22 cellular contexts compared by ENCODE assay signal in genomic region chr19:1293782-1294621, GRCh38. TPM values are rescaled to one million over a fixed set of nuclear protein-coding genes. Genes with fewer than 3 reads are reported as not detected.
DNase-seq lines count a peak whose midpoint lies in the region; ATAC-seq, FAIRE-seq and TF ChIP-seq lines count a peak whose summit lies in the region.
"Had no signal": no experiment of that assay in that cellular context is flagged by ENCODE, and none has a peak within 500 bp of the region (broad histone marks: within the 10 kb centered on the region; RNA-seq: fewer than 3 reads in every experiment).

No MANE protein-coding gene starts in this region.

- CTCF ChIA-PET in WTC11 (lab: Charles Lee): no interaction called here

- H3K4me3 ChIP-seq in BLaER1 treated with 17β-estradiol and CSF1 and Interleukin-3, amounts not matched to agents 10 nM and 100 nM: peak overlapping the region in 2 of 10 experiments; percentile 1 to 29; a peak in 1 of 20 replicates
- no peak overlapping the region for H3K4me3 ChIP-seq in kidney (ENCODE audit: low read length in 2 of 2)
- H3K4me3 ChIP-seq: A549, GM12878 had no signal

- TF ChIP-seq CTCF in WTC11 (IDR thresholded peaks at IDR 0.05) (no peak), kidney (IDR thresholded peaks at IDR 0.05; ENCODE audit: borderline replicate concordance, extremely low read depth, insufficient read depth) (no peak)

- peaks cover 3% of the 10 kb centered on the region; the same call in 1 of the 2 replicates for H3K4me1 Mint-ChIP-seq in WTC11
- peaks cover 5 to 21% of the 10 kb centered on the region in 2 donors for H3K4me1 Mint-ChIP-seq in stimulated activated naive B cell treated with anti-CD40 and anti-IgM and Interleukin-4, amounts not matched to agents 10 μg/mL and 1 μg/mL and 100 μg/mL, for 72 hours
- no peaks in the 10 kb centered on the region for H3K4me1 Mint-ChIP-seq in activated T-cell treated with anti-CD3 and anti-CD28 coated beads, Interleukin-2, amount 50 U/mL, for 4 hours (ENCODE audit: low read depth)

- peak overlapping the region; percentile 59; the same call in 1 of the 2 replicates for H3K4me3 Mint-ChIP-seq in WTC11
- H3K4me3 Mint-ChIP-seq in stimulated activated naive B cell treated with anti-CD40 and anti-IgM and Interleukin-4, amounts not matched to agents 10 μg/mL and 1 μg/mL and 100 μg/mL, for 72 hours: no peak overlapping the region
- H3K4me3 Mint-ChIP-seq in activated T-cell treated with anti-CD3 and anti-CD28 coated beads, Interleukin-2, amount 50 U/mL, for 4 hours: no peak overlapping the region
- H3K4me3 Mint-ChIP-seq: CD4-positive, CD25-positive, alpha-beta regulatory T cell had no signal

- no peaks in the 10 kb centered on the region for H3K36me3 Mint-ChIP-seq in WTC11
- no peaks in the 10 kb centered on the region for H3K36me3 Mint-ChIP-seq in stimulated activated naive B cell treated with anti-CD40 and anti-IgM and Interleukin-4, amounts not matched to agents 10 μg/mL and 1 μg/mL and 100 μg/mL, for 72 hours
- no peaks in the 10 kb centered on the region for H3K36me3 Mint-ChIP-seq in activated T-cell treated with anti-CD3 and anti-CD28 coated beads, Interleukin-2, amount 50 U/mL, for 4 hours (ENCODE audit: insufficient read depth)
- H3K36me3 Mint-ChIP-seq: CD4-positive, CD25-positive, alpha-beta regulatory T cell; CD8-positive, alpha-beta memory T cell had no signal

- POLR2A ChIA-PET in WTC11 (lab: Charles Lee): interaction anchor here (0.7 kb wide), 1 partner anchor 293 kb away, joined by 4 read pairs; no protein-coding TSS in a partner anchor

- intact Hi-C loops in kidney (cut with DNase I): no loop called here

- peaks cover 34 to 79% (median 67%) of the 10 kb centered on the region in 11 experiments; a peak in 20 of 22 replicates for H3K27me3 ChIP-seq in BLaER1 treated with 17β-estradiol and CSF1 and Interleukin-3, amounts not matched to agents 10 nM and 100 nM

- DNase-seq in WTC11 (ENCODE audit: low spot score) (no peak), kidney (peak; percentile 70), HUDEP-2 (lab: John Stamatoyannopoulos, UW; ENCODE audit: unreplicated experiment in 76 of 76) (no peak)
- no peak for DNase-seq in stimulated activated naive B cell treated with anti-CD40 and anti-IgM and Interleukin-4, amounts not matched to agents 10 μg/mL and 1 μg/mL and 100 μg/mL, for 72 hours
- no peak for DNase-seq in activated T-cell treated with anti-CD3 and anti-CD28 coated beads, Interleukin-2, amount 50 U/mL, for 4 hours
- DNase-seq: AML-193; C1 segment of cervical spinal cord; CD4-positive, CD25-positive, alpha-beta regulatory T cell; CD8-positive, alpha-beta memory T cell; COR-L47; DMS 273 treated with DMSO at 0.1 percent for 48 hours; DMS53; DND-41; EL; H9; KBM-7 had no signal

- H3K9me3 ChIP-seq in BLaER1 treated with 17β-estradiol and CSF1 and Interleukin-3, amounts not matched to agents 10 nM and 100 nM (replicated peaks in 1 of 11): no peaks in the 10 kb centered on the region
- H3K9me3 ChIP-seq in kidney (ENCODE audit: control insufficient read depth in 1 of 2, low read length in 2 of 2): no peaks in the 10 kb centered on the region
- H3K9me3 ChIP-seq: A549 had no signal

- no peaks in the 10 kb centered on the region for H3K9me3 Mint-ChIP-seq in WTC11
- peaks cover 0 to 4% of the 10 kb centered on the region in 2 donors for H3K9me3 Mint-ChIP-seq in stimulated activated naive B cell treated with anti-CD40 and anti-IgM and Interleukin-4, amounts not matched to agents 10 μg/mL and 1 μg/mL and 100 μg/mL, for 72 hours
- no peaks in the 10 kb centered on the region for H3K9me3 Mint-ChIP-seq in activated T-cell treated with anti-CD3 and anti-CD28 coated beads, Interleukin-2, amount 50 U/mL, for 4 hours
- H3K9me3 Mint-ChIP-seq: CD8-positive, alpha-beta memory T cell; H9; IgD-negative memory B cell had no signal

- peaks cover 0 to 65% (median 37%) of the 10 kb centered on the region in 11 experiments; a peak in 16 of 22 replicates for H4K20me1 ChIP-seq in BLaER1 treated with 17β-estradiol and CSF1 and Interleukin-3, amounts not matched to agents 10 nM and 100 nM

- ATAC-seq in WTC11: no peak
- no peak for ATAC-seq in stimulated activated naive B cell treated with anti-CD40 and anti-IgM and Interleukin-4, amounts not matched to agents 10 μg/mL and 1 μg/mL and 100 μg/mL, for 72 hours (replicated peaks)
- ATAC-seq in activated T-cell treated with anti-CD3 and anti-CD28 coated beads, Interleukin-2, amount 50 U/mL, for 4 hours: no peak
- ATAC-seq: A549, GM12878 had no signal

- H3K27me3 Mint-ChIP-seq in WTC11 (ENCODE audit: low read depth): peaks cover 8% of the 10 kb centered on the region
- H3K27me3 Mint-ChIP-seq in stimulated activated naive B cell treated with anti-CD40 and anti-IgM and Interleukin-4, amounts not matched to agents 10 μg/mL and 1 μg/mL and 100 μg/mL, for 72 hours: peaks cover 28 to 56% of the 10 kb centered on the region in 2 donors
- peaks cover 41% of the 10 kb centered on the region for H3K27me3 Mint-ChIP-seq in activated T-cell treated with anti-CD3 and anti-CD28 coated beads, Interleukin-2, amount 50 U/mL, for 4 hours (ENCODE audit: low read depth)

- no peak overlapping the region for H3K27ac ChIP-seq in BLaER1 treated with 17β-estradiol and CSF1 and Interleukin-3, amounts not matched to agents 10 nM and 100 nM
- H3K27ac ChIP-seq in kidney (ENCODE audit: low read depth in 2 of 2, low read length in 2 of 2): no peak overlapping the region
- H3K27ac ChIP-seq: A549, HL-60 had no signal

- FAIRE-seq in kidney (lab: Jason Lieb, UNC): no peak
- FAIRE-seq: A549, GM12878, H1 had no signal

- H3K4me1 ChIP-seq in BLaER1 treated with 17β-estradiol and CSF1 and Interleukin-3, amounts not matched to agents 10 nM and 100 nM: peaks cover 5 to 67% (median 57%) of the 10 kb centered on the region in 10 experiments; a peak in 18 of 20 replicates
- peaks cover 0 to 3% of the 10 kb centered on the region in 2 donors for H3K4me1 ChIP-seq in kidney (ENCODE audit: control insufficient read depth in 1 of 2, insufficient read depth in 1 of 2, low read depth in 1 of 2, low read length in 2 of 2)

- peak overlapping the region in 4 of 11 experiments; percentile 1 to 60 (median 50); a peak in 5 of 22 replicates for H3K9ac ChIP-seq in BLaER1 treated with 17β-estradiol and CSF1 and Interleukin-3, amounts not matched to agents 10 nM and 100 nM
- H3K9ac ChIP-seq in kidney (ENCODE audit: low read length in 2 of 2): no peak overlapping the region

- no peak overlapping the region for H3K27ac Mint-ChIP-seq in WTC11
- H3K27ac Mint-ChIP-seq in stimulated activated naive B cell treated with anti-CD40 and anti-IgM and Interleukin-4, amounts not matched to agents 10 μg/mL and 1 μg/mL and 100 μg/mL, for 72 hours: no peak overlapping the region
- H3K27ac Mint-ChIP-seq: CD4-positive, CD25-positive, alpha-beta regulatory T cell; CD8-positive, alpha-beta memory T cell; H9; IgD-negative memory B cell had no signal

- H3K4me2 ChIP-seq in BLaER1 treated with 17β-estradiol and CSF1 and Interleukin-3, amounts not matched to agents 10 nM and 100 nM: peak overlapping the region; percentile 2 to 89 (median 73); a peak in 20 of 22 replicates

- H3K36me3 ChIP-seq in BLaER1 treated with 17β-estradiol and CSF1 and Interleukin-3, amounts not matched to agents 10 nM and 100 nM: no peaks in the 10 kb centered on the region
- no peaks in the 10 kb centered on the region for H3K36me3 ChIP-seq in kidney (ENCODE audit: control insufficient read depth in 1 of 2, insufficient read depth in 2 of 2, low read length in 2 of 2)

RNA-seq across cellular contexts. Expression of gene EFNA2, which starts 8.3 kb away (rescaled TPM):
- 11.4 to 14.2 TPM (median 12.6 TPM) in 3 replicates for total RNA-seq in WTC11 (2021)
- not detected for total RNA-seq in kidney
- not detected for polyA plus RNA-seq in kidney (ENCODE audit: insufficient read depth, low read depth, low replicate concordance)
- not detected for total RNA-seq in activated T-cell treated with anti-CD3 and anti-CD28 coated beads, Interleukin-2, amount 50 U/mL, for 4 hours
- total RNA-seq: CD4-positive, CD25-positive, alpha-beta regulatory T cell; CD8-positive, alpha-beta memory T cell; GM12878 had no signal
- polyA plus RNA-seq: CD4-positive, CD25-positive, alpha-beta regulatory T cell; CD8-positive, alpha-beta memory T cell; GM12878; IgD-negative memory B cell had no signal

RNA-seq across cellular contexts. Expression of gene FAM174C, which starts 18.7 kb away (rescaled TPM):
- total RNA-seq in WTC11 (2021) (59.4 to 65.9 TPM (median 65.7 TPM) in 3 replicates), kidney (35.3 TPM)
- polyA plus RNA-seq in kidney (ENCODE audit: insufficient read depth, low read depth, low replicate concordance): 94.7 TPM
- 100 to 1,000 TPM; 189 to 199 (median 194) TPM for total RNA-seq in activated T-cell treated with anti-CD3 and anti-CD28 coated beads, Interleukin-2, amount 50 U/mL, for 4 hours

RNA-seq across cellular contexts. Expression of gene CIRBP, which starts 24.9 kb away (rescaled TPM):
- total RNA-seq in WTC11 (2021) (256 to 298 TPM (median 256 TPM) in 3 replicates), kidney (533 TPM)
- polyA plus RNA-seq in kidney (ENCODE audit: insufficient read depth, low read depth, low replicate concordance): 408 TPM
- total RNA-seq in activated T-cell treated with anti-CD3 and anti-CD28 coated beads, Interleukin-2, amount 50 U/mL, for 4 hours: 100 to 1,000 TPM; 269 to 294 (median 285) TPM

RNA-seq across cellular contexts. Expression of gene MIDN, which starts 45.6 kb away (rescaled TPM):
- total RNA-seq in WTC11 (2021): 189 to 190 TPM (median 189 TPM) in 3 replicates
- total RNA-seq in kidney: 205 TPM
- polyA plus RNA-seq in kidney (ENCODE audit: insufficient read depth, low read depth, low replicate concordance): 21.3 TPM
- total RNA-seq in activated T-cell treated with anti-CD3 and anti-CD28 coated beads, Interleukin-2, amount 50 U/mL, for 4 hours: 10 to 100 TPM; 63.2 to 70.0 (median 68.7) TPM

RNA-seq across cellular contexts. Expression of gene ATP5F1D, which starts 52.5 kb away (rescaled TPM):
- 262 to 277 TPM (median 270 TPM) in 3 replicates for total RNA-seq in WTC11 (2021)
- total RNA-seq in kidney: 183 TPM
- 641 TPM for polyA plus RNA-seq in kidney (ENCODE audit: insufficient read depth, low read depth, low replicate concordance)
- 100 to 1,000 TPM; 259 to 434 (median 312) TPM for total RNA-seq in activated T-cell treated with anti-CD3 and anti-CD28 coated beads, Interleukin-2, amount 50 U/mL, for 4 hours

Comparison
In these comparisons a context has a peak if more than half of its experiments do, and no peak if none do; other contexts are left out.
1. RNA of gene EFNA2, which starts 8.3 kb away (total RNA-seq): 11.4 to 14.2 TPM in WTC11; not detected in kidney (single experiment) and not detected in activated T-cell treated with anti-CD3 and anti-CD28 coated beads, Interleukin-2, amount 50 U/mL, for 4 hours; every median in the first group is over 10 times any median in the second.